9 cellular contexts compared by ENCODE assay signal in the genomic region with DNA sequence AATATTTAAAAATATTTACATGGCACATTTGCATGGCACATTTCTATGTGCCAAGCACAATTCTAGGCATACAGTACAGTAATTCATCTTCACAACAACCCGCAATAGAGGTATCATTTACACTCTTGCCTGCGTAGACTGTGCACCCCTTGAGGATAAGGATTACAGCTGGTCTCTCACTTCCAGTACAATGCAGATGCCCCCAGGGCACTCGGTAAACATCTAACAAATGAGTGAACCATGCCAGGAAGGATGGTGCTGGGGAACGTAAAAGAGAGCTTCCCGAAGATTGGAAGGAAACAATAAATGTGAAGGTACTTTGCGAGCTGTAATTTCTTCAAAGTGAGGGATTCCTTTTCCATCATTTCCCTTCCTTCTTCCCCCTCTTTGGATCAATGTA. TPM values are rescaled to one million over a fixed set of nuclear protein-coding genes. Genes with fewer than 3 reads are reported as not detected.
A peak's percentile ranks its signal among the peaks of the same experiment; 100 is the strongest.
DNase-seq lines count a peak whose midpoint lies in the region; ATAC-seq and TF ChIP-seq lines count a peak whose summit lies in the region.
"Had no signal": no experiment of that assay in that cellular context is flagged by ENCODE, and none has a peak within 500 bp of the region (broad histone marks: within the 10 kb centered on the region; RNA-seq: fewer than 3 reads in every experiment).

No MANE protein-coding gene starts in this region.

- H3K4me1 Mint-ChIP-seq in activated T-cell treated with anti-CD3 and anti-CD28 coated beads, Interleukin-2, amount 50 U/mL, for 72 hours (ENCODE audit: low read depth): peaks cover 46% of the 10 kb centered on the region
- peaks cover 42% of the 10 kb centered on the region for H3K4me1 Mint-ChIP-seq in activated CD8-positive, alpha-beta T cell treated with anti-CD3 and anti-CD28 coated beads, Interleukin-2, amount 10 ng/mL, durations not matched to agents 7 days and 5 days (ENCODE audit: low read depth)

- in situ Hi-C loops in transverse colon (cut with MboI; ENCODE audit: low pct_ligation_motif_present in 1 of 4, low pct_unique_long_range_greater_than_20kb in 1 of 4, low sequenced_read_pairs in 3 of 4): no loop called here

- no peak for DNase-seq in activated T-cell treated with anti-CD3 and anti-CD28 coated beads, Interleukin-2, amount 50 U/mL, for 72 hours
- DNase-seq in activated T-cell treated with anti-CD3 and anti-CD28 coated beads for 4 hours (no peak), transverse colon (no peak), epidermal melanocyte (ENCODE audit: insufficient read length, low spot score) (no peak)
- DNase-seq in activated CD8-positive, alpha-beta T cell treated with anti-CD3 and anti-CD28 coated beads, Interleukin-2, amount 10 ng/mL, durations not matched to agents 7 days and 5 days: no peak
- DNase-seq in NK-92 treated with Interleukin-12 subunit alpha and Interleukin-12 subunit beta, amount 100 ng/mL, for 24 hours (lab: John Stamatoyannopoulos, UW): no peak
- DNase-seq: NCI-H187 treated with DMSO at 0.1 percent for 48 hours had no signal

- H3K36me3 ChIP-seq in iPS-20b (ENCODE audit: insufficient read depth, low read depth, low read length): peaks cover 39% of the 10 kb centered on the region
- H3K36me3 ChIP-seq in transverse colon: peaks cover 0 to 23% (median 11%) of the 10 kb centered on the region in 4 donors

- CTCF ChIA-PET in activated CD8-positive, alpha-beta T cell treated with anti-CD3 and anti-CD28 coated beads, Interleukin-2, amount 10 ng/mL, durations not matched to agents 7 days and 5 days (lab: Charles Lee): interaction anchor here (0.9 to 5.0 kb wide), 11 partner anchors 10 to 431 kb away, joined by 3 to 35 read pairs (median 5); partner anchors contain the start of gene CD6

- no peak for TF ChIP-seq CTCF in transverse colon (IDR thresholded peaks at IDR 0.05)

- peaks cover 7% of the 10 kb centered on the region in 2 donors for H3K36me3 Mint-ChIP-seq in activated T-cell treated with anti-CD3 and anti-CD28 coated beads, Interleukin-2, amount 50 U/mL, for 72 hours (ENCODE audit: insufficient read depth in 2 of 2)
- H3K36me3 Mint-ChIP-seq in activated CD8-positive, alpha-beta T cell treated with anti-CD3 and anti-CD28 coated beads, Interleukin-2, amount 10 ng/mL, durations not matched to agents 7 days and 5 days (ENCODE audit: low read depth): peaks cover 37% of the 10 kb centered on the region

- H3K4me3 Mint-ChIP-seq in activated T-cell treated with anti-CD3 and anti-CD28 coated beads, Interleukin-2, amount 50 U/mL, for 72 hours: peak overlapping the region; percentile 92 to 95
- peak overlapping the region; percentile 80 for H3K4me3 Mint-ChIP-seq in activated CD8-positive, alpha-beta T cell treated with anti-CD3 and anti-CD28 coated beads, Interleukin-2, amount 10 ng/mL, durations not matched to agents 7 days and 5 days

- 0 out of 2 replicates have a peak, but pooled peaks cover 4% of the 10 kb centered on the region for H3K4me1 ChIP-seq in iPS-20b (ENCODE audit: insufficient read depth, low read length)
- peaks cover 9 to 31% (median 20%) of the 10 kb centered on the region in 4 donors for H3K4me1 ChIP-seq in transverse colon

- 14 to 33% methylated on average over 3 to 6 of the region's 6 CpGs for WGBS in transverse colon (ENCODE audit: low coverage in 1 of 2), 2 donors

- H3K27me3 ChIP-seq in iPS-20b (ENCODE audit: insufficient read depth, low read length): peaks cover 23% of the 10 kb centered on the region
- H3K27me3 ChIP-seq in transverse colon: no peaks in the 10 kb centered on the region

- H3K9ac ChIP-seq in iPS-20b (ENCODE audit: low read depth, low read length): peak overlapping the region; percentile 91; the same call in 1 of the 2 replicates

- no peaks in the 10 kb centered on the region for H3K27me3 Mint-ChIP-seq in activated T-cell treated with anti-CD3 and anti-CD28 coated beads, Interleukin-2, amount 50 U/mL, for 72 hours (ENCODE audit: low read depth)
- peaks cover 7% of the 10 kb centered on the region for H3K27me3 Mint-ChIP-seq in activated CD8-positive, alpha-beta T cell treated with anti-CD3 and anti-CD28 coated beads, Interleukin-2, amount 10 ng/mL, durations not matched to agents 7 days and 5 days (ENCODE audit: low read depth)

- TF ChIP-seq POLR2A in transverse colon (IDR thresholded peaks at IDR 0.05): no peak

- intact Hi-C loops in transverse colon (cut with DNase I; ENCODE audit: low total_unique reads): no loop called here

- no peak for TF ChIP-seq EP300 in transverse colon (IDR thresholded peaks at IDR 0.05; ENCODE audit: low read depth)

- H3K4me3 ChIP-seq in iPS-20b (ENCODE audit: low read length) (peak overlapping the region; percentile 98), transverse colon (peak overlapping the region in 3 of 4 donors; percentile 81 to 89 (median 89))

- POLR2A ChIA-PET in activated CD8-positive, alpha-beta T cell treated with anti-CD3 and anti-CD28 coated beads, Interleukin-2, amount 10 ng/mL, durations not matched to agents 7 days and 5 days (lab: Charles Lee): interaction anchor here (1.2 to 2.8 kb wide), 3 partner anchors 10 to 74 kb away, joined by 4 to 23 read pairs (median 5); partner anchors contain the start of gene TMEM109

- H3K9me3 ChIP-seq in iPS-20b (ENCODE audit: insufficient read depth, low read depth, low read length) (no peaks in the 10 kb centered on the region), transverse colon (no peaks in the 10 kb centered on the region)

- peak overlapping the region; percentile 93 for H3K27ac Mint-ChIP-seq in activated T-cell treated with anti-CD3 and anti-CD28 coated beads, Interleukin-2, amount 50 U/mL, for 72 hours
- peak overlapping the region; percentile 89 for H3K27ac Mint-ChIP-seq in activated CD8-positive, alpha-beta T cell treated with anti-CD3 and anti-CD28 coated beads, Interleukin-2, amount 10 ng/mL, durations not matched to agents 7 days and 5 days

- no peak overlapping the region for H3K27ac ChIP-seq in iPS-20b (ENCODE audit: low read length)
- peak overlapping the region; percentile 96 to 99 (median 98) for H3K27ac ChIP-seq in transverse colon

- ATAC-seq in activated T-cell treated with anti-CD3 and anti-CD28 coated beads, Interleukin-2, amount 50 U/mL, for 72 hours (replicated peaks in 1 of 2): no peak
- no peak for ATAC-seq in activated CD8-positive, alpha-beta T cell treated with anti-CD3 and anti-CD28 coated beads, Interleukin-2, amount 10 ng/mL, durations not matched to agents 7 days and 5 days
- no peak for ATAC-seq in HG03159 (IDR thresholded peaks at IDR 0.05; ENCODE audit: unreplicated experiment)

- peaks cover 2 to 9% of the 10 kb centered on the region in 2 donors for H3K9me3 Mint-ChIP-seq in activated T-cell treated with anti-CD3 and anti-CD28 coated beads, Interleukin-2, amount 50 U/mL, for 72 hours
- H3K9me3 Mint-ChIP-seq in activated CD8-positive, alpha-beta T cell treated with anti-CD3 and anti-CD28 coated beads, Interleukin-2, amount 10 ng/mL, durations not matched to agents 7 days and 5 days (ENCODE audit: insufficient read depth): no peaks in the 10 kb centered on the region

RNA-seq across cellular contexts. Expression of gene PRPF19, which starts 1.3 kb away (rescaled TPM):
- total RNA-seq in activated T-cell treated with anti-CD3 and anti-CD28 coated beads, Interleukin-2, amount 50 U/mL, for 72 hours: 100 to 1,000 TPM; 139 to 175 TPM
- 100 to 1,000 TPM; 161 TPM for total RNA-seq in activated CD8-positive, alpha-beta T cell treated with anti-CD3 and anti-CD28 coated beads, Interleukin-2, amount 10 ng/mL, durations not matched to agents 7 days and 5 days
- 10 to 100 TPM; 15.5 to 70.3 (median 42.8) TPM for total RNA-seq in transverse colon

RNA-seq across cellular contexts. Expression of gene TMEM109, which starts 8.9 kb away (rescaled TPM):
- total RNA-seq in activated T-cell treated with anti-CD3 and anti-CD28 coated beads, Interleukin-2, amount 50 U/mL, for 72 hours: 10 to 100 TPM; 61.9 to 66.3 TPM
- 100 to 1,000 TPM; 136 to 139 TPM for total RNA-seq in activated CD8-positive, alpha-beta T cell treated with anti-CD3 and anti-CD28 coated beads, Interleukin-2, amount 10 ng/mL, durations not matched to agents 7 days and 5 days
- 10 to 100 TPM; 35.2 to 47.2 (median 45.1) TPM for total RNA-seq in transverse colon

RNA-seq across cellular contexts. Expression of gene TMEM132A, which starts 19.2 kb away (rescaled TPM):
- total RNA-seq in activated T-cell treated with anti-CD3 and anti-CD28 coated beads, Interleukin-2, amount 50 U/mL, for 72 hours: 1 to 10 TPM; 2.4 to 3.5 TPM
- under 1 TPM; 0.37 to 0.47 TPM for total RNA-seq in activated CD8-positive, alpha-beta T cell treated with anti-CD3 and anti-CD28 coated beads, Interleukin-2, amount 10 ng/mL, durations not matched to agents 7 days and 5 days
- total RNA-seq in transverse colon: 1 to 10 TPM; 1.8 to 7.0 (median 3.5) TPM

RNA-seq across cellular contexts. Expression of gene ZP1, which starts 37.7 kb away (rescaled TPM):
- not detected for total RNA-seq in activated T-cell treated with anti-CD3 and anti-CD28 coated beads, Interleukin-2, amount 50 U/mL, for 72 hours
- under 1 TPM in 1 of 2 experiments, not detected in 1; 0.34 TPM for total RNA-seq in activated CD8-positive, alpha-beta T cell treated with anti-CD3 and anti-CD28 coated beads, Interleukin-2, amount 10 ng/mL, durations not matched to agents 7 days and 5 days
- total RNA-seq in transverse colon: not detected

RNA-seq across cellular contexts. Expression of gene SLC15A3, which starts 46.9 kb away (rescaled TPM):
- total RNA-seq in activated T-cell treated with anti-CD3 and anti-CD28 coated beads, Interleukin-2, amount 50 U/mL, for 72 hours: 1 to 10 TPM; 3.5 to 4.1 TPM
- 1 to 10 TPM; 2.0 to 2.2 TPM for total RNA-seq in activated CD8-positive, alpha-beta T cell treated with anti-CD3 and anti-CD28 coated beads, Interleukin-2, amount 10 ng/mL, durations not matched to agents 7 days and 5 days
- 10 to 100 TPM in 3 of 4 donors, 1 to 10 TPM in 1; 8.1 to 18.9 (median 12.6) TPM for total RNA-seq in transverse colon
